In the genomic region with DNA sequence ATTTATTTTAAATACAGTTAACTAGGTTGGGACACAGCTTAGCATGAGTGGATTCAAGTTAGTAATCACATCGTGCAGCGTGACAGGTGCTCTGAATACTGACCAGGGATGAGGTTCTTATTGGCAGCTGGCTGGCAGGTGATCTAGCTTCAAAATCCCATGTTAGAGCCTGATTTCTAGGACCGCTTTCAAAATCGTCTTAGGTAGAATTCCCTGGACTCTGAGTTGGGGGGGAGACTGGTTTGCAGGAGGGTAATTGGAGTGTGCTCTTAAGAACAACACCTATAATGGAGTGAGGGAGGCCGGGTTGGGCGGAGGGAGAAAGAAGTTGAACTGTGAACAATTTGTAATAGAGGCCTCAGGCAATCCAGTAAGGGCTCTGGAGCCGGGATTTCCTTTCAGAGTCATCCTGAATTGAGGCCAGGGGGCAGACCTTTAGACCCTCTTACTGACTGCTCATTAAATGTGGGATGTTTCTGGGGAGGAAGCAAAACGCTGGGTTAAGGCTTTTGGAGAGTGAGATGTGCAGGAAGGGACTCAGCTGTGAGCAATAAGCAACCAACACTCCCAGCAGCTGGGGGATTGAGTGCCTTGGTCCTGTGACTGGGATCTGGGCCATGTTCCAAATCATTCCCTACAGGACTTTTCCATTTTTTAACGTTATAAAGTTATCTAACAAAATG, we compare ENCODE assay signal across 7 cellular contexts. TPM values are rescaled to one million over a fixed set of nuclear protein-coding genes. Genes with fewer than 3 reads are reported as not detected.
A peak's percentile ranks its signal among the peaks of the same experiment; 100 is the strongest.
DNase-seq lines count a peak whose midpoint lies in the region; ATAC-seq, FAIRE-seq and TF ChIP-seq lines count a peak whose summit lies in the region.

No MANE protein-coding gene starts in this region.

- 40 to 47% (median 46%) methylated on average over 9 of the region's 9 CpGs for WGBS in spleen, 5 donors

- in situ Hi-C loops in GM13977 (cut with MboI; ENCODE audit: low pct_unique_long_range_greater_than_20kb, low sequenced_read_pairs, unreplicated experiment), result loop anchor here (10.0 to 25.0 kb wide), 3 partner anchors 156 to 1268 kb away; partner anchors contain the start of gene ALG10

- H3K9me3 ChIP-seq in RWPE2 (ENCODE audit: severe bottlenecking), result no peaks in the 10 kb centered on the region
- H3K9me3 ChIP-seq in spleen, result no peaks in the 10 kb centered on the region

- ATAC-seq in RWPE2 (ENCODE audit: low read depth), result no peak

- peak overlapping the region; percentile 93 for H3K27ac ChIP-seq in RWPE2 (ENCODE audit: poor library complexity, severe bottlenecking)
- peak overlapping the region in 6 of 8 donors; percentile 88 to 93 (median 91) for H3K27ac ChIP-seq in spleen

- TF ChIP-seq CTCF in HFF-Myc (IDR thresholded peaks at IDR 0.05; ENCODE audit: low read depth, low read length, missing control alignments), result no peak
- peak; percentile 54 for TF ChIP-seq CTCF in RWPE2 (IDR thresholded peaks at IDR 0.05; ENCODE audit: poor library complexity, severe bottlenecking)
- TF ChIP-seq CTCF in fibroblast of mammary gland (conservative IDR thresholded peaks at IDR 0.05; ENCODE audit: control insufficient read depth, insufficient read depth, low read depth, low read length), result no peak
- no peak for TF ChIP-seq CTCF in spleen (IDR thresholded peaks at IDR 0.05 in 8 of 11, conservative IDR thresholded peaks at IDR 0.05 in 3 of 11)
- TF ChIP-seq CTCF in GM13977 (IDR thresholded peaks at IDR 0.05; ENCODE audit: extremely low read depth, insufficient read depth, missing control alignments), result no peak

- H3K27me3 ChIP-seq in RWPE2 (ENCODE audit: insufficient read depth, poor library complexity, severe bottlenecking) (no peaks in the 10 kb centered on the region), spleen (replicated peaks in 1 of 7) (no peaks in the 10 kb centered on the region)

- intact Hi-C loops in spleen (cut with DNase I; ENCODE audit: low total_unique reads), result loop anchor here (5.0 to 10.0 kb wide), 2 partner anchors 1266 to 1458 kb away; partner anchors contain the start of gene ALG10

- DNase-seq in HFF-Myc (ENCODE audit: extremely low read depth, low read depth), result no peak
- no peak for DNase-seq in RWPE2 (ENCODE audit: low spot score)
- DNase-seq in fibroblast of mammary gland (ENCODE audit: low read depth), result peak; percentile 6
- DNase-seq in spleen, result peak; percentile 69
- DNase-seq in HUDEP-2 (lab: John Stamatoyannopoulos, UW; ENCODE audit: unreplicated experiment in 76 of 76), result no peak
- DNase-seq in HTR-8/SVneo (ENCODE audit: insufficient read length, low spot score), result no peak
- no peak for DNase-seq in GM13977 (ENCODE audit: low spot score)

- peaks cover 12% of the 10 kb centered on the region for H3K4me1 ChIP-seq in RWPE2 (ENCODE audit: insufficient read depth, poor library complexity, severe bottlenecking)
- H3K4me1 ChIP-seq in spleen, result peaks cover 9 to 37% (median 28%) of the 10 kb centered on the region in 6 donors

- H3K36me3 ChIP-seq in RWPE2 (ENCODE audit: low read depth), result peaks cover 26% of the 10 kb centered on the region
- H3K36me3 ChIP-seq in spleen, result peaks cover 4 to 25% (median 17%) of the 10 kb centered on the region in 6 donors

- TF ChIP-seq POLR2A in spleen (IDR thresholded peaks at IDR 0.05), result no peak

- H3K4me3 ChIP-seq in HFF-Myc (replicated peaks; ENCODE audit: low read depth, low read length) (peak overlapping the region; percentile 100), RWPE2 (ENCODE audit: severe bottlenecking) (peak overlapping the region; percentile 90), fibroblast of mammary gland (ENCODE audit: control insufficient read depth, low read depth, low read length) (no peak overlapping the region), spleen (peak overlapping the region in 6 of 8 donors; percentile 75 to 99 (median 97))

- FAIRE-seq in HTR-8/SVneo (lab: Jason Lieb, UNC), result no peak

RNA-seq across cellular contexts. Expression of gene YARS2, which starts 0.9 kb away (rescaled TPM):
- 10 to 100 TPM; 13.2 to 23.5 (median 15.4) TPM for total RNA-seq in spleen
- polyA plus RNA-seq in spleen, result 10 to 100 TPM; 13.7 to 22.0 (median 14.7) TPM

Comparison
In these comparisons a context has a peak if more than half of its experiments do, and no peak if none do; other contexts are left out.
1. DNase-seq: peak in fibroblast of mammary gland (single experiment) and spleen (single experiment); none in HFF-Myc (single experiment), RWPE2 (single experiment), HUDEP-2 (0 of 76), HTR-8/SVneo (single experiment) and GM13977 (single experiment).